In the genomic region with DNA sequence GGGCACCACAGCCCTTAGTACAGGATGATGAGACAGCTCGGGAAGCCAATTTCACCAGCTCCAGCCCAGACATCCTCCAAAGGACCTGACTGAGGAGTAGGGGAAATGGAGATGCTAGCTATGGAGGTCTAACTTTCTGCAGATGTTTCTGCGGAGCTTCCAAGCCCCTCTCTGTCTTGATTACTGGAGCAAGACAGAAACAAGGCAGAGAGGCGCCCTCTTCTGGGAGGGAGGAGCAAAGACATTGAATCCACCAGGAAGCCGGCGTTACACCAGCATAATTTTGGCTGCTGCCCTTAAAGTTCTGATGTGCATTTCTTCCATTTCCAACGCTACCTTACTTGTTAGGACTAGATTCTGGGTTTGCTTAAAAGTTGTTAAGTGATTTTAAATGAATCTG, we compare ENCODE assay signal across 8 cellular contexts.
A peak's percentile ranks its signal among the peaks of the same experiment; 100 is the strongest.
DNase-seq lines count a peak whose midpoint lies in the region; ATAC-seq, FAIRE-seq and TF ChIP-seq lines count a peak whose summit lies in the region.

No MANE protein-coding gene starts in this region.

- H3K27me3 ChIP-seq in DND-41 (ENCODE audit: insufficient read depth, low read length, poor library complexity) (no peaks in the 10 kb centered on the region), SJCRH30 (0 out of 2 replicates have a peak, but pooled peaks cover 3% of the 10 kb centered on the region), tibial nerve (peaks cover 3 to 82% of the 10 kb centered on the region in 2 donors)

- H2AFZ ChIP-seq in DND-41 (ENCODE audit: low read depth, low read length): peak overlapping the region; percentile 19

- H3K4me3 ChIP-seq in DND-41 (ENCODE audit: low read depth in 1 of 2, low read length in 2 of 2) (no peak overlapping the region), SJCRH30 (no peak overlapping the region), tibial nerve (no peak overlapping the region)

- no peak for TF ChIP-seq POLR2A in tibial nerve (IDR thresholded peaks at IDR 0.05)

- WGBS in tibial nerve, 2 donors: 13 to 29% methylated on average over 6 of the region's 6 CpGs

- peak; percentile 79 for FAIRE-seq in islet of Langerhans (lab: Jason Lieb, UNC)

- H3K27ac ChIP-seq in DND-41 (ENCODE audit: low read length) (no peak overlapping the region), SJCRH30 (no peak overlapping the region), tibial nerve (no peak overlapping the region)

- TF ChIP-seq CTCF in DND-41 (IDR thresholded peaks at IDR 0.05; ENCODE audit: borderline replicate concordance, extremely low read depth, low read length, poor library complexity, severe bottlenecking) (peak; percentile 75), tibial nerve (IDR thresholded peaks at IDR 0.05) (no peak)

- H3K9ac ChIP-seq in DND-41 (ENCODE audit: low read depth, low read length): no peak overlapping the region

- H3K4me2 ChIP-seq in DND-41 (ENCODE audit: insufficient read depth, low read length): no peak overlapping the region

- H3K36me3 ChIP-seq in DND-41 (ENCODE audit: insufficient read depth, low read length) (no peaks in the 10 kb centered on the region), SJCRH30 (no peaks in the 10 kb centered on the region), tibial nerve (no peaks in the 10 kb centered on the region)

- TF ChIP-seq EP300 in tibial nerve (IDR thresholded peaks at IDR 0.05): no peak

- ATAC-seq in DND-41 (ENCODE audit: insufficient read depth, low read depth) (peak; percentile 70; the same call in 2 of the 3 replicates), HG02678 (IDR thresholded peaks at IDR 0.05; ENCODE audit: unreplicated experiment) (peak; percentile 43), GM18873 (IDR thresholded peaks at IDR 0.05; ENCODE audit: low FRiP score, unreplicated experiment) (no peak), GM21528 (IDR thresholded peaks at IDR 0.05; ENCODE audit: low FRiP score, unreplicated experiment) (no peak)

- peak; percentile 41 for DNase-seq in DND-41
- peak; percentile 54 to 81 for DNase-seq in SJCRH30
- DNase-seq in tibial nerve (ENCODE audit: low spot score in 2 of 2): no peak
- DNase-seq in globus pallidus (ENCODE audit: low spot score): no peak

- H3K9me3 ChIP-seq in DND-41 (ENCODE audit: insufficient read depth, low read length, severe bottlenecking): no peaks in the 10 kb centered on the region
- no peaks in the 10 kb centered on the region for H3K9me3 ChIP-seq in SJCRH30 (replicated peaks)
- H3K9me3 ChIP-seq in tibial nerve: no peaks in the 10 kb centered on the region

- no peaks in the 10 kb centered on the region for H3K4me1 ChIP-seq in DND-41 (ENCODE audit: insufficient read depth, low read length)
- peaks cover 8% of the 10 kb centered on the region; the same call in 1 of the 2 replicates for H3K4me1 ChIP-seq in SJCRH30
- H3K4me1 ChIP-seq in tibial nerve: peaks cover 0 to 31% (median 13%) of the 10 kb centered on the region in 4 donors

- no peaks in the 10 kb centered on the region for H4K20me1 ChIP-seq in DND-41 (ENCODE audit: insufficient read depth, low read length)

- H3K79me2 ChIP-seq in DND-41 (ENCODE audit: insufficient read depth, low read length): no peaks in the 10 kb centered on the region

Comparison
In these comparisons a context has a peak if more than half of its experiments do, and no peak if none do; other contexts are left out.
1. ATAC-seq: peak in DND-41 (single experiment) and HG02678 (single experiment); none in GM18873 (single experiment) and GM21528 (single experiment).
2. DNase-seq: peak in DND-41 (single experiment) and SJCRH30 (2 of 2); none in tibial nerve (0 of 2) and globus pallidus (single experiment).